16 cellular contexts compared by ENCODE assay signal in the genomic region with DNA sequence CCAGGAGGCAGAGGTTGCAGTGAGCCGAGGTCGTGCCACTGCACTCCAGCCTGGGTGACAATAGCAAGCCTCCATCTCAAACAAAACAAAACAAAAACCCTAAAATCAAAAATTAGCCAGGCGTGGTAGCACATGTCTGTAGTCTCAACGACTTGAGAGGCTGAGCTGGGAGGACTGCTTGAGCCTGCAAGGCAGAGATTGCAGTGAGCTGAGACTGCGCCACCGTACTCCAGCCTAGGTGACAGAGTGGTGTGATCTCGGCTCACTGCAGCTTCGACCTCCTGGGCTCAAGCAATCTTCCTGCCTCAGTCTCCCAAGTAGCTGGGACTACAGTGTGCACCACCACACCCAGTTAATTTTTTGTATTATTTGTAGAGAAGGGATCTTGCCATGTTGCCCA.
DNase-seq lines count a peak whose midpoint lies in the region; ATAC-seq and TF ChIP-seq lines count a peak whose summit lies in the region.
"Had no signal": no experiment of that assay in that cellular context is flagged by ENCODE, and none has a peak within 500 bp of the region (broad histone marks: within the 10 kb centered on the region; RNA-seq: fewer than 3 reads in every experiment).

No MANE protein-coding gene starts in this region.

- 77 to 89% (median 84%) methylated on average over 8 of the region's 8 CpGs for WGBS in stomach, 5 donors

- ATAC-seq in Right ventricle myocardium inferior = no peak
- ATAC-seq in GM21423 (IDR thresholded peaks at IDR 0.05; ENCODE audit: unreplicated experiment) = no peak
- ATAC-seq in activated CD4-positive, alpha-beta T cell treated with anti-CD3 and anti-CD28 coated beads for 36 hours = no peak
- ATAC-seq: HCT116 had no signal

- peaks cover 4% of the 10 kb centered on the region for H3K27me3 Mint-ChIP-seq in neural crest cell (ENCODE audit: low read depth)
- peaks cover 4% of the 10 kb centered on the region for H3K27me3 Mint-ChIP-seq in activated CD4-positive, alpha-beta T cell treated with anti-CD3 and anti-CD28 coated beads for 36 hours

- POLR2A ChIA-PET in activated CD4-positive, alpha-beta T cell treated with anti-CD3 and anti-CD28 coated beads for 36 hours (lab: Charles Lee) = no interaction called here

- CTCF ChIA-PET in activated CD4-positive, alpha-beta T cell treated with anti-CD3 and anti-CD28 coated beads for 36 hours (lab: Charles Lee) = interaction anchor here (1.3 kb wide), 1 partner anchor 9 kb away, joined by 3 read pairs; no protein-coding TSS in a partner anchor

- H3K4me1 Mint-ChIP-seq in neural crest cell = peaks cover 7% of the 10 kb centered on the region
- H3K4me1 Mint-ChIP-seq in activated CD4-positive, alpha-beta T cell treated with anti-CD3 and anti-CD28 coated beads for 36 hours = no peaks in the 10 kb centered on the region
- H3K4me1 Mint-ChIP-seq: CD8-positive, alpha-beta memory T cell had no signal

- H3K27ac Mint-ChIP-seq in neural crest cell (ENCODE audit: unreplicated experiment) = peak overlapping the region; percentile 27
- no peak overlapping the region for H3K27ac Mint-ChIP-seq in activated CD4-positive, alpha-beta T cell treated with anti-CD3 and anti-CD28 coated beads for 36 hours
- H3K27ac Mint-ChIP-seq: CD8-positive, alpha-beta memory T cell had no signal

- no peak for DNase-seq in left ventricle myocardium inferior
- no peak for DNase-seq in Right ventricle myocardium inferior (ENCODE audit: missing footprints)
- no peak for DNase-seq in neural crest cell (ENCODE audit: low read depth, low spot score)
- DNase-seq in stomach = no peak
- DNase-seq in superior temporal gyrus (ENCODE audit: extremely low spot score) = no peak
- no peak for DNase-seq in activated CD4-positive, alpha-beta T cell treated with anti-CD3 and anti-CD28 coated beads for 36 hours
- DNase-seq: AML-193; Caco-2; CD8-positive, alpha-beta memory T cell; DND-41; GDM1 had no signal

- peaks cover 12% of the 10 kb centered on the region for H3K27me3 ChIP-seq in left ventricle myocardium inferior (ENCODE audit: low read depth)
- H3K27me3 ChIP-seq in stomach = no peaks in the 10 kb centered on the region
- H3K27me3 ChIP-seq: BLaER1 had no signal

- no peak for TF ChIP-seq EP300 in stomach (IDR thresholded peaks at IDR 0.05)

- no peak overlapping the region for H3K4me3 ChIP-seq in left ventricle myocardium inferior
- H3K4me3 ChIP-seq in stomach = no peak overlapping the region
- H3K4me3 ChIP-seq: BLaER1 had no signal

- peaks cover 14% of the 10 kb centered on the region for H3K4me1 ChIP-seq in left ventricle myocardium inferior
- peaks cover 0 to 32% (median 11%) of the 10 kb centered on the region in 4 donors for H3K4me1 ChIP-seq in stomach
- H3K4me1 ChIP-seq: Caco-2 had no signal

- no peak for TF ChIP-seq POLR2A in stomach (IDR thresholded peaks at IDR 0.05)

- no peak for TF ChIP-seq CTCF in left ventricle myocardium inferior (IDR thresholded peaks at IDR 0.05; ENCODE audit: borderline replicate concordance)
- no peak for TF ChIP-seq CTCF in neural crest cell (conservative IDR thresholded peaks at IDR 0.05)
- TF ChIP-seq CTCF in stomach (IDR thresholded peaks at IDR 0.05) = no peak

- no peaks in the 10 kb centered on the region for H3K36me3 Mint-ChIP-seq in neural crest cell (ENCODE audit: low read depth)
- H3K36me3 Mint-ChIP-seq in activated CD4-positive, alpha-beta T cell treated with anti-CD3 and anti-CD28 coated beads for 36 hours (ENCODE audit: low read depth) = no peaks in the 10 kb centered on the region
- H3K36me3 Mint-ChIP-seq: CD8-positive, alpha-beta memory T cell had no signal

- H3K9me3 ChIP-seq in left ventricle myocardium inferior (replicated peaks) (peaks cover 6% of the 10 kb centered on the region), stomach (no peaks in the 10 kb centered on the region)
- H3K9me3 ChIP-seq: Caco-2 had no signal

- H3K36me3 ChIP-seq in left ventricle myocardium inferior = no peaks in the 10 kb centered on the region
- peaks cover 0 to 19% (median 0%) of the 10 kb centered on the region in 4 donors for H3K36me3 ChIP-seq in stomach
- H3K36me3 ChIP-seq: BLaER1 had no signal

- H3K27ac ChIP-seq in left ventricle myocardium inferior (replicated peaks) = peak overlapping the region; percentile 46
- peak overlapping the region in 3 of 5 donors; percentile 46 to 75 (median 75) for H3K27ac ChIP-seq in stomach
- H3K27ac ChIP-seq: 22Rv1, BLaER1, HL-60 had no signal

- intact Hi-C loops in left ventricle myocardium inferior (cut with micrococcal nuclease) (loop anchor here (5.0 kb wide), 1 partner anchor 58 kb away; no protein-coding TSS in a partner anchor), Right ventricle myocardium inferior (cut with DNase I) (loop anchor here (5.0 kb wide), 1 partner anchor 358 kb away; no protein-coding TSS in a partner anchor), stomach (cut with DNase I; ENCODE audit: low total_unique reads) (no loop called here)
- intact Hi-C loops in activated CD4-positive, alpha-beta T cell treated with anti-CD3 and anti-CD28 coated beads for 36 hours (cut with DNase I, micrococcal nuclease) = loop anchor here in 1 of 2 experiments (5.0 kb wide), 1 partner anchor 53 kb away; no protein-coding TSS in a partner anchor

- H3K9me3 Mint-ChIP-seq in neural crest cell = peaks cover 3% of the 10 kb centered on the region
- H3K9me3 Mint-ChIP-seq in activated CD4-positive, alpha-beta T cell treated with anti-CD3 and anti-CD28 coated beads for 36 hours (ENCODE audit: low read depth) = no peaks in the 10 kb centered on the region
- H3K9me3 Mint-ChIP-seq: CD8-positive, alpha-beta memory T cell had no signal

- H3K4me3 Mint-ChIP-seq in neural crest cell = no peak overlapping the region
- no peak overlapping the region for H3K4me3 Mint-ChIP-seq in activated CD4-positive, alpha-beta T cell treated with anti-CD3 and anti-CD28 coated beads for 36 hours
- H3K4me3 Mint-ChIP-seq: CD8-positive, alpha-beta memory T cell had no signal
